In the genomic region with DNA sequence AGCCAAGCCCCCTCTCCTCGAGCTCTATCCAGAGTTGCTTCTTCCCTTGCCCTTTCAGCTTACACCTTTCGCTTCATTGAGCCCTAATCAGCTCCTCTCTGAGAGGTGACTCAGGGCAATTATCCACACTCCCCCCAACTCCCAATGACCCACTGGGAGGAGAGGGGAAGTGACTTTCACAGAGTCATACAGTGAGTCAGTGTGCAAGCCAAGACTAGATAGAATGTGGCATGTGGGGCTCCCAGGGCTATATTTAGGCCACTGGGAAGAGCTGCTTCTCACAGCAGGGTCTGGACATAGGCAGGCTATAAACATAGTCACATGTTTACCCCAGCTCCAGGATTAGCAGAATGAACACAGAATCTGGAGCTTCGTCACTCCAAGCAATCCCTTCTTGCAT, we compare ENCODE assay signal across 11 cellular contexts. TPM values are rescaled to one million over a fixed set of nuclear protein-coding genes. Genes with fewer than 3 reads are reported as not detected.
DNase-seq lines count a peak whose midpoint lies in the region; ATAC-seq and TF ChIP-seq lines count a peak whose summit lies in the region.
"Had no signal": no experiment of that assay in that cellular context is flagged by ENCODE, and none has a peak within 500 bp of the region (broad histone marks: within the 10 kb centered on the region; RNA-seq: fewer than 3 reads in every experiment).

No MANE protein-coding gene starts in this region.

- peaks cover 18% of the 10 kb centered on the region for H3K27me3 Mint-ChIP-seq in MCF 10A (ENCODE audit: insufficient read depth, unreplicated experiment)

- no peak overlapping the region for H3K4me3 Mint-ChIP-seq in MCF 10A (ENCODE audit: unreplicated experiment)
- H3K4me3 Mint-ChIP-seq: B cell had no signal

- H3K36me3 Mint-ChIP-seq in MCF 10A (ENCODE audit: insufficient read depth, unreplicated experiment), result no peaks in the 10 kb centered on the region

- in situ Hi-C loops in SK-MEL-5 (cut with HindIII; ENCODE audit: low pct_unique_long_range_greater_than_20kb, low sequenced_read_pairs) (no loop called here), transverse colon (cut with MboI; ENCODE audit: low pct_ligation_motif_present in 1 of 4, low pct_unique_long_range_greater_than_20kb in 1 of 4, low sequenced_read_pairs in 3 of 4) (no loop called here)

- intact Hi-C loops in MCF 10A (cut with micrococcal nuclease) (no loop called here), breast epithelium (cut with DNase I; ENCODE audit: low total_unique reads) (no loop called here), transverse colon (cut with DNase I; ENCODE audit: low total_unique reads) (no loop called here)

- BruUV-seq in MCF 10A (replicated peaks; lab: Mats Ljungman, UMichigan), result no TSS peak

- H3K27ac Mint-ChIP-seq in MCF 10A (ENCODE audit: low read depth, unreplicated experiment), result peak overlapping the region; percentile 78
- H3K27ac Mint-ChIP-seq: B cell had no signal

- no peaks in the 10 kb centered on the region for H3K36me3 ChIP-seq in breast epithelium
- H3K36me3 ChIP-seq in transverse colon, result no peaks in the 10 kb centered on the region
- H3K36me3 ChIP-seq: gastroesophageal sphincter had no signal

- peaks cover 12% of the 10 kb centered on the region for H3K4me1 Mint-ChIP-seq in MCF 10A (ENCODE audit: insufficient read depth, unreplicated experiment)

- no peak for TF ChIP-seq POLR2A in breast epithelium (IDR thresholded peaks at IDR 0.05)
- TF ChIP-seq POLR2A in transverse colon (IDR thresholded peaks at IDR 0.05), result no peak

- CTCF ChIA-PET in MCF 10A (lab: Yijun Ruan, JAX), result interaction anchor here (0.8 to 5.2 kb wide), 6 partner anchors 10 to 220 kb away, joined by 3 to 59 read pairs (median 5); no protein-coding TSS in a partner anchor

- H3K9me3 Mint-ChIP-seq in MCF 10A (ENCODE audit: unreplicated experiment), result no peaks in the 10 kb centered on the region

- 64 to 79% methylated on average over 2 to 3 of the region's 3 CpGs for WGBS in transverse colon (ENCODE audit: low coverage in 1 of 2), 2 donors

- POLR2A ChIA-PET in MCF 10A (lab: Yijun Ruan, JAX), result interaction anchor here (0.7 to 1.2 kb wide), 3 partner anchors 16 to 118 kb away, joined by 3 to 6 read pairs (median 4); no protein-coding TSS in a partner anchor

- no peak for TF ChIP-seq CTCF in MCF 10A (IDR thresholded peaks at IDR 0.05; ENCODE audit: unreplicated experiment)
- TF ChIP-seq CTCF in breast epithelium (IDR thresholded peaks at IDR 0.05), result no peak
- TF ChIP-seq CTCF in transverse colon (IDR thresholded peaks at IDR 0.05), result no peak

- no peak for TF ChIP-seq EP300 in transverse colon (IDR thresholded peaks at IDR 0.05; ENCODE audit: low read depth)

- H3K4me1 ChIP-seq in breast epithelium (no peaks in the 10 kb centered on the region), transverse colon (no peaks in the 10 kb centered on the region)

- no peaks in the 10 kb centered on the region for H3K27me3 ChIP-seq in breast epithelium
- H3K27me3 ChIP-seq in transverse colon, result peaks cover 7% of the 10 kb centered on the region
- H3K27me3 ChIP-seq: gastroesophageal sphincter had no signal

- H3K27ac ChIP-seq in breast epithelium (no peak overlapping the region), transverse colon (no peak overlapping the region)
- H3K27ac ChIP-seq: gastroesophageal sphincter, HL-60 had no signal

- no peak overlapping the region for H3K4me3 ChIP-seq in breast epithelium
- H3K4me3 ChIP-seq in transverse colon, result no peak overlapping the region
- H3K4me3 ChIP-seq: gastroesophageal sphincter had no signal

- ATAC-seq in HG03354 (IDR thresholded peaks at IDR 0.05; ENCODE audit: poor library complexity, severe bottlenecking, unreplicated experiment), result no peak
- ATAC-seq: gastroesophageal sphincter had no signal

- H3K9me3 ChIP-seq in breast epithelium (no peaks in the 10 kb centered on the region), transverse colon (no peaks in the 10 kb centered on the region)
- H3K9me3 ChIP-seq: gastroesophageal sphincter had no signal

- DNase-seq in MCF 10A (ENCODE audit: unreplicated experiment), result peak; percentile 94
- no peak for DNase-seq in breast epithelium (ENCODE audit: low spot score in 2 of 2)
- DNase-seq in SK-MEL-5 (ENCODE audit: low read depth, low spot score), result peak; percentile 77
- peak; percentile 12 for DNase-seq in glomerular endothelial cell (ENCODE audit: extremely low read depth, low read depth, low spot score)
- peak; percentile 68 for DNase-seq in stromal cell of bone marrow (ENCODE audit: low read depth)
- DNase-seq in transverse colon, result no peak
- DNase-seq in activated T-cell treated with anti-CD3 and anti-CD28 coated beads, Interleukin-2, amount 50 U/mL, for 1 hour, result no peak

RNA-seq across cellular contexts. Expression of a gene that starts 57.4 kb away (rescaled TPM):
- total RNA-seq in MCF 10A (2022) (0.23 TPM in 1 of 2 replicates, not detected in the other), breast epithelium (10 to 100 TPM in 1 of 3 donors, 1 to 10 TPM in 2; 5.9 to 16.5 (median 7.2) TPM), glomerular endothelial cell (0.23 and 0.39 TPM in 2 replicates), transverse colon (10 to 100 TPM in 1 of 4 donors, under 1 TPM in 2, not detected in 1; 0.68 to 12.3 (median 0.95) TPM)
- total RNA-seq in SK-MEL-5 (2014; rRNA removed; shearing (Covaris generic)), result 7.3 and 7.8 TPM in 2 replicates
- polyA plus RNA-seq in SK-MEL-5 (2015; cell fraction: cytosol; rRNA removed), result 8.5 and 9.5 TPM in 2 replicates
- 12.1 and 15.1 TPM in 2 replicates for polyA plus RNA-seq in SK-MEL-5 (2015; cell fraction: nucleus; rRNA removed)

Comparison
In these comparisons a context has a peak if more than half of its experiments do, and no peak if none do; other contexts are left out.
1. DNase-seq: peak in MCF 10A (single experiment), SK-MEL-5 (single experiment), glomerular endothelial cell (single experiment) and stromal cell of bone marrow (single experiment); none in breast epithelium (0 of 2), transverse colon (single experiment) and activated T-cell treated with anti-CD3 and anti-CD28 coated beads, Interleukin-2, amount 50 U/mL, for 1 hour (single experiment).